In the genomic region with DNA sequence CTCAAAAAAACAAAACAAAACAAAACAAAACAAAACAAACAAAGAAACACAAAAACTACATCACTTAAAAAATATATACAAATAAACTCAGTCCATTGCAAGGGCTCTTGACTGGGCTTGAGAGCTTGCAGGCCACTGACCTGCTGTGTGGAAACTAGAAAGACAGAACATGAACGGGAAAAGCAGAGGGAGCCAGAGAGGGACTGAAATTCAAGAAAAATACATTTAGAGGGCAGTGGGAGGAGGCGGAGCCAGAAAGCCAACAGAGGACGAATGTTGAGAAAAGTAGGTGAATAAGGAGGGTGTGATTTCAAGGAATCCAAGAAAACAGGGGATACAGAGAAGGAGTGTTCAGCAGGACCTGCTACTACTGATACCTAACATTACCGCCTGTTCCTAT, we compare ENCODE assay signal across 1 cellular context.
TF ChIP-seq lines count a peak whose summit lies in the region.

No MANE protein-coding gene starts in this region.

TF ChIP-seq in WTC11, 78 proteins besides CTCF, POLR2A, EP300 and RAD21 (continued from another document):
- TF ChIP-seq, protein P1, sequence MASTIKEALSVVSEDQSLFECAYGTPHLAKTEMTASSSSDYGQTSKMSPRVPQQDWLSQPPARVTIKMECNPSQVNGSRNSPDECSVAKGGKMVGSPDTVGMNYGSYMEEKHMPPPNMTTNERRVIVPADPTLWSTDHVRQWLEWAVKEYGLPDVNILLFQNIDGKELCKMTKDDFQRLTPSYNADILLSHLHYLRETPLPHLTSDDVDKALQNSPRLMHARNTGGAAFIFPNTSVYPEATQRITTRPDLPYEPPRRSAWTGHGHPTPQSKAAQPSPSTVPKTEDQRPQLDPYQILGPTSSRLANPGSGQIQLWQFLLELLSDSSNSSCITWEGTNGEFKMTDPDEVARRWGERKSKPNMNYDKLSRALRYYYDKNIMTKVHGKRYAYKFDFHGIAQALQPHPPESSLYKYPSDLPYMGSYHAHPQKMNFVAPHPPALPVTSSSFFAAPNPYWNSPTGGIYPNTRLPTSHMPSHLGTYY (CRISPR knock-in tag; IDR thresholded peaks at IDR 0.05), result no peak
- no peak for TF ChIP-seq TCF7 (CRISPR knock-in tag; IDR thresholded peaks at IDR 0.05; ENCODE audit: low read depth)
- TF ChIP-seq SP1 (CRISPR knock-in tag; conservative IDR thresholded peaks at IDR 0.05), result no peak
- TF ChIP-seq ELF4 (CRISPR knock-in tag; IDR thresholded peaks at IDR 0.05; ENCODE audit: low read depth), result no peak
- TF ChIP-seq, protein P2, sequence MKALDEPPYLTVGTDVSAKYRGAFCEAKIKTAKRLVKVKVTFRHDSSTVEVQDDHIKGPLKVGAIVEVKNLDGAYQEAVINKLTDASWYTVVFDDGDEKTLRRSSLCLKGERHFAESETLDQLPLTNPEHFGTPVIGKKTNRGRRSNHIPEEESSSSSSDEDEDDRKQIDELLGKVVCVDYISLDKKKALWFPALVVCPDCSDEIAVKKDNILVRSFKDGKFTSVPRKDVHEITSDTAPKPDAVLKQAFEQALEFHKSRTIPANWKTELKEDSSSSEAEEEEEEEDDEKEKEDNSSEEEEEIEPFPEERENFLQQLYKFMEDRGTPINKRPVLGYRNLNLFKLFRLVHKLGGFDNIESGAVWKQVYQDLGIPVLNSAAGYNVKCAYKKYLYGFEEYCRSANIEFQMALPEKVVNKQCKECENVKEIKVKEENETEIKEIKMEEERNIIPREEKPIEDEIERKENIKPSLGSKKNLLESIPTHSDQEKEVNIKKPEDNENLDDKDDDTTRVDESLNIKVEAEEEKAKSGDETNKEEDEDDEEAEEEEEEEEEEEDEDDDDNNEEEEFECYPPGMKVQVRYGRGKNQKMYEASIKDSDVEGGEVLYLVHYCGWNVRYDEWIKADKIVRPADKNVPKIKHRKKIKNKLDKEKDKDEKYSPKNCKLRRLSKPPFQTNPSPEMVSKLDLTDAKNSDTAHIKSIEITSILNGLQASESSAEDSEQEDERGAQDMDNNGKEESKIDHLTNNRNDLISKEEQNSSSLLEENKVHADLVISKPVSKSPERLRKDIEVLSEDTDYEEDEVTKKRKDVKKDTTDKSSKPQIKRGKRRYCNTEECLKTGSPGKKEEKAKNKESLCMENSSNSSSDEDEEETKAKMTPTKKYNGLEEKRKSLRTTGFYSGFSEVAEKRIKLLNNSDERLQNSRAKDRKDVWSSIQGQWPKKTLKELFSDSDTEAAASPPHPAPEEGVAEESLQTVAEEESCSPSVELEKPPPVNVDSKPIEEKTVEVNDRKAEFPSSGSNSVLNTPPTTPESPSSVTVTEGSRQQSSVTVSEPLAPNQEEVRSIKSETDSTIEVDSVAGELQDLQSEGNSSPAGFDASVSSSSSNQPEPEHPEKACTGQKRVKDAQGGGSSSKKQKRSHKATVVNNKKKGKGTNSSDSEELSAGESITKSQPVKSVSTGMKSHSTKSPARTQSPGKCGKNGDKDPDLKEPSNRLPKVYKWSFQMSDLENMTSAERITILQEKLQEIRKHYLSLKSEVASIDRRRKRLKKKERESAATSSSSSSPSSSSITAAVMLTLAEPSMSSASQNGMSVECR (CRISPR knock-in tag; IDR thresholded peaks at IDR 0.05; ENCODE audit: borderline replicate concordance), result no peak
- no peak for TF ChIP-seq KAT7 (CRISPR knock-in tag; IDR thresholded peaks at IDR 0.05; ENCODE audit: borderline replicate concordance)
- TF ChIP-seq PRRX2 (CRISPR knock-in tag; IDR thresholded peaks at IDR 0.05), result no peak
- TF ChIP-seq GABPB1 (CRISPR knock-in tag; IDR thresholded peaks at IDR 0.05), result no peak
- TF ChIP-seq ZNF219 (CRISPR knock-in tag; IDR thresholded peaks at IDR 0.05; ENCODE audit: borderline replicate concordance), result no peak
- TF ChIP-seq JUN (CRISPR knock-in tag; IDR thresholded peaks at IDR 0.05), result no peak
- TF ChIP-seq ATF1 (CRISPR knock-in tag; IDR thresholded peaks at IDR 0.05), result no peak
- no peak for TF ChIP-seq CREB1 (CRISPR knock-in tag; IDR thresholded peaks at IDR 0.05)
- no peak for TF ChIP-seq ZNF416 (CRISPR knock-in tag; IDR thresholded peaks at IDR 0.05)
- no peak for TF ChIP-seq ZNF512 (CRISPR knock-in tag; IDR thresholded peaks at IDR 0.05; ENCODE audit: borderline replicate concordance)
